In the genomic region with DNA sequence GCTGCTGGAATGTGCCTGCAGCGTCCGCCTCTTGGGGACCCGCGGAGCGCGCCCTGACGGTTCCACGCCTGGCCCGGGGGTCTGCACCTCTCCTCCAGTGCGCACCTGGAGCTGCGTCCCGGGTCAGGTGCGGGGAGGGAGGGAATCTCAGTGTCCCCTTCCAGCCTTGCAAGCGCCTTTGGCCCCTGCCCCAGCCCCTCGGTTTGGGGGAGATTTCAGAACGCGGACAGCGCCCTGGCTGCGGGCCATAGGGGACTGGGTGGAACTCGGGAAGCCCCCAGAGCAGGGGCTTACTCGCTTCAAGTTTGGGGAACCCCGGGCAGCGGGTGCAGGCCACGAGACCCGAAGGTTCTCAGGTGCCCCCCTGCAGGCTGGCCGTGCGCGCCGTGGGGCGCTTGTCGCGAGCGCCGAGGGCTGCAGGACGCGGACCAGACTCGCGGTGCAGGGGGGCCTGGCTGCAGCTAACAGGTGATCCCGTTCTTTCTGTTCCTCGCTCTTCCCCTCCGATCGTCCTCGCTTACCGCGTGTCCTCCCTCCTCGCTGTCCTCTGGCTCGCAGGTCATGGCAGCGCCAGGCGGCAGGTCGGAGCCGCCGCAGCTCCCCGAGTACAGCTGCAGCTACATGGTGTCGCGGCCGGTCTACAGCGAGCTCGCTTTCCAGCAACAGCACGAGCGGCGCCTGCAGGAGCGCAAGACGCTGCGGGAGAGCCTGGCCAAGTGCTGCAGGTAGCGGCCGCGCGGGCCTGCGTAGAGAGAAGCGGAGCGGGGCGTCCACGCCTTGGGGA, we compare ENCODE assay signal across 8 cellular contexts. TPM values are rescaled to one million over a fixed set of nuclear protein-coding genes. Genes with fewer than 3 reads are reported as not detected.
A peak's percentile ranks its signal among the peaks of the same experiment; 100 is the strongest.
DNase-seq lines count a peak whose midpoint lies in the region; ATAC-seq, FAIRE-seq and TF ChIP-seq lines count a peak whose summit lies in the region.

No MANE protein-coding gene starts in this region.

- ATAC-seq in HG03571 (IDR thresholded peaks at IDR 0.05; ENCODE audit: unreplicated experiment), result peak; percentile 60
- ATAC-seq in HG03439 (IDR thresholded peaks at IDR 0.05; ENCODE audit: unreplicated experiment), result no peak

- peak overlapping the region; percentile 41 to 71 (median 54) for H3K4me3 ChIP-seq in breast epithelium
- H3K4me3 ChIP-seq in kidney (ENCODE audit: low read length in 2 of 2), result peak overlapping the region; percentile 69 to 70

- TF ChIP-seq POLR2A in breast epithelium (IDR thresholded peaks at IDR 0.05), result no peak

- TF ChIP-seq CTCF in breast epithelium (IDR thresholded peaks at IDR 0.05) (peak in 1 of 3 donors; percentile 19), kidney (IDR thresholded peaks at IDR 0.05; ENCODE audit: borderline replicate concordance, extremely low read depth, insufficient read depth) (no peak)

- no peak overlapping the region for H3K9ac ChIP-seq in kidney (ENCODE audit: low read length in 2 of 2)

- FAIRE-seq in kidney (lab: Jason Lieb, UNC), result no peak

- intact Hi-C loops in breast epithelium (cut with DNase I; ENCODE audit: low total_unique reads) (no loop called here), kidney (cut with DNase I) (no loop called here)

- H3K36me3 ChIP-seq in breast epithelium, result no peaks in the 10 kb centered on the region
- H3K36me3 ChIP-seq in kidney (ENCODE audit: control insufficient read depth in 1 of 2, insufficient read depth in 2 of 2, low read length in 2 of 2), result no peaks in the 10 kb centered on the region

- H3K4me1 ChIP-seq in breast epithelium (peaks cover 0 to 5% of the 10 kb centered on the region in 2 donors), kidney (ENCODE audit: control insufficient read depth in 1 of 2, insufficient read depth in 1 of 2, low read depth in 1 of 2, low read length in 2 of 2) (peaks cover 0 to 13% of the 10 kb centered on the region in 2 donors)

- H3K27me3 ChIP-seq in breast epithelium, result peaks cover 3 to 23% of the 10 kb centered on the region in 2 donors

- no peak overlapping the region for H3K27ac ChIP-seq in breast epithelium
- H3K27ac ChIP-seq in kidney (ENCODE audit: low read depth in 2 of 2, low read length in 2 of 2), result no peak overlapping the region

- DNase-seq in NCI-H2029 (lab: John Stamatoyannopoulos, UW), result peak; percentile 27
- DNase-seq in NCI-H2029 treated with DMSO at 0.1 percent for 48 hours (lab: John Stamatoyannopoulos, UW), result no peak
- peak in 4 of 5 donors; percentile 6 to 77 (median 14) for DNase-seq in T-helper 1 cell
- peak; percentile 32 to 55 for DNase-seq in breast epithelium (ENCODE audit: low spot score in 2 of 2)
- DNase-seq in kidney, result peak; percentile 83
- DNase-seq in stimulated activated CD4-positive, alpha-beta T cell treated with anti-CD3 and anti-CD28 coated beads, Interleukin-1b, Interleukin-23, amount 100 ng/mL, for 24 hours (ENCODE audit: low read depth in 4 of 4, low spot score in 1 of 4), result peak in 3 of 4 experiments; percentile 28 to 46 (median 38)

- H3K9me3 ChIP-seq in breast epithelium, result no peaks in the 10 kb centered on the region
- H3K9me3 ChIP-seq in kidney (ENCODE audit: control insufficient read depth in 1 of 2, low read length in 2 of 2), result no peaks in the 10 kb centered on the region

RNA-seq across cellular contexts. Expression of a gene that starts 0.6 kb away (rescaled TPM):
- total RNA-seq in breast epithelium (1 to 10 TPM in 1 of 3 donors, under 1 TPM in 2; 0.44 to 1.3 (median 0.48) TPM), kidney (2.5 TPM)
- polyA plus RNA-seq in kidney (ENCODE audit: insufficient read depth, low read depth, low replicate concordance), result 7.3 TPM
